In the genomic region with DNA sequence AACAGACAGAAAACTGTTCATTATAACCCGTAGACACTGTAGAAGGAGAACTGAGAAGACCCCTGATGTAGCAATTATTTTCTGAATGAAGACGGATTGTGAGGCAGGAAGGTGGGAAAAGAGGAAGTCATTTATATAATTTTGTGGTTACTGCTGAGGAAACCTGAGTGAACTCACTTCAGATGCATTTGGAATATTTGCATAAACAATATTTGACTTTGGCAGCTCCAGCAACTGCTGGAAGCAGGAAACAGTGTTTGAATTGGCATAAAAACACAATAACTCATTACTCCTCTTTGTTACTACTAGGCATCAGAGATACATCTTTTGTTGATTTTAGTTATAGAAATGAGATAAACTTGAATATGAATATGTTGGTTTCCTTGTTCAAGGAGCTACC, we compare ENCODE assay signal across 7 cellular contexts.
A peak's percentile ranks its signal among the peaks of the same experiment; 100 is the strongest.
DNase-seq lines count a peak whose midpoint lies in the region; FAIRE-seq and TF ChIP-seq lines count a peak whose summit lies in the region.
"Not testable (repeated sequence)": the region's sequence is repeated elsewhere in the genome, so short reads cannot be mapped to it uniquely, and the experiment has no call there.

No MANE protein-coding gene starts in this region.

- H3K4me1 ChIP-seq in A673 (ENCODE audit: insufficient read depth, low read length, poor library complexity, severe bottlenecking): not testable (repeated sequence)
- peaks cover 56% of the 10 kb centered on the region for H3K4me1 ChIP-seq in DOHH2 (ENCODE audit: control insufficient read depth, low read length)

- not testable (repeated sequence) for TF ChIP-seq POLR2A in GM12891 (IDR thresholded peaks at IDR 0.05; ENCODE audit: low read depth, low read length)

- not testable (repeated sequence) for H3K79me2 ChIP-seq in DOHH2 (ENCODE audit: control insufficient read depth, low read length)

- not testable (repeated sequence) for H3K27me3 ChIP-seq in A673 (replicated peaks; ENCODE audit: insufficient read depth, low read depth, low read length, poor library complexity); DOHH2 (ENCODE audit: control insufficient read depth, low read length); MG63

- not testable (repeated sequence) for H3K4me3 ChIP-seq in A673 (ENCODE audit: low read depth, low read length, poor library complexity, severe bottlenecking); MG63; choroid plexus epithelial cell (ENCODE audit: low read depth, low read length)
- H3K4me3 ChIP-seq in DOHH2 (ENCODE audit: low read length): peak overlapping the region; percentile 37

- not testable (repeated sequence) for BruUV-seq in A673 (replicated peaks; lab: Mats Ljungman, UMichigan)

- not testable (repeated sequence) for FAIRE-seq in GM12891 (lab: Jason Lieb, UNC)

- DNase-seq in A673 (ENCODE audit: low spot score): peak; percentile 4
- not testable (repeated sequence) for DNase-seq in GM12891 (ENCODE audit: insufficient read length, low spot score)
- DNase-seq in MG63: peak; percentile 23
- peak; percentile 40 for DNase-seq in amniotic epithelial cell (ENCODE audit: low read depth)
- DNase-seq in choroid plexus epithelial cell (ENCODE audit: low read depth): peak; percentile 5
- peak; percentile 20 for DNase-seq in iris pigment epithelial cell (ENCODE audit: low read depth)

- POLR2A ChIA-PET in A673 (lab: Charles Lee; ENCODE audit: low non-redundant PET): not testable (repeated sequence)

- CTCF ChIA-PET in A673 (lab: Charles Lee): not testable (repeated sequence)

- not testable (repeated sequence) for TF ChIP-seq CTCF in A673 (conservative IDR thresholded peaks at IDR 0.05; ENCODE audit: low read depth, low read length); DOHH2 (IDR thresholded peaks at IDR 0.05; ENCODE audit: low read depth, low read length, poor library complexity, severe bottlenecking); choroid plexus epithelial cell (conservative IDR thresholded peaks at IDR 0.05; ENCODE audit: low read depth, low read length)

- peaks cover 12% of the 10 kb centered on the region for H3F3A ChIP-seq in DOHH2 (ENCODE audit: control insufficient read depth, insufficient read depth)

- H3K9me3 ChIP-seq in A673 (ENCODE audit: low read depth, low read length, poor library complexity, severe bottlenecking); DOHH2 (ENCODE audit: control insufficient read depth, insufficient read depth, low read length); MG63: not testable (repeated sequence)

- H4K20me1 ChIP-seq in DOHH2 (ENCODE audit: control insufficient read depth, insufficient read depth, low read depth, low read length): not testable (repeated sequence)

- peak overlapping the region; percentile 74 for H3K4me2 ChIP-seq in DOHH2 (ENCODE audit: low read length)

- not testable (repeated sequence) for H3K9me2 ChIP-seq in DOHH2 (replicated peaks; ENCODE audit: control insufficient read depth, low read length)

- not testable (repeated sequence) for H3K36me3 ChIP-seq in A673 (ENCODE audit: insufficient read depth, low read length, poor library complexity, severe bottlenecking)
- H3K36me3 ChIP-seq in DOHH2 (ENCODE audit: control insufficient read depth, low read length) (peaks cover 55% of the 10 kb centered on the region), MG63 (peaks cover 52% of the 10 kb centered on the region)

- intact Hi-C loops in A673 (cut with micrococcal nuclease; ENCODE audit: unreplicated experiment): not testable (repeated sequence)

- peak overlapping the region; percentile 37 for H3K27ac ChIP-seq in A673 (ENCODE audit: low read depth, low read length, poor library complexity, severe bottlenecking)
- H3K27ac ChIP-seq in DOHH2 (ENCODE audit: low read depth, low read length): peak overlapping the region; percentile 76

TF ChIP-seq in GM12891, 5 proteins besides CTCF, POLR2A, EP300 and RAD21:
- peak; percentile 68 for TF ChIP-seq SPI1 (IDR thresholded peaks at IDR 0.05; ENCODE audit: low read depth, low read length)
